Comparison of ENCODE assay signal across 9 cellular contexts in the genomic region with DNA sequence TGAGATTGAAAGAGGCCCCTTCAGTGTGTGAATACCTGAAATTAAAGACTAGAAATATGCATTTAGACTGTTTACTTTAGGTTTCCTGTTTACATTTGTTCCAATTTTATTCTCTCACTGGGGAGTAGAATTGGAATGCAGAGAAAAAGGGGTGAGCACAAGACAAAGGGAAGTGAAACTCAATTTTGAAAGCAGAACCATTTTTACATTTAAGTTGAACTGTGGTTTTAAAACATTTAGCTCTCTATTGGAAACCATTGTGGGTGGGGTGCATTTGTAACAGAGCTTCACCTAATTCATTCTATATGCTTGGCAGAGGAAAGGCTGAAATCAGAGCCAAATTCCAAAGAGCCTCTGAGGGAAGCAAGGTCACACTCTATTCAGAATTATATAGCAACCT.
DNase-seq lines count a peak whose midpoint lies in the region; ATAC-seq and TF ChIP-seq lines count a peak whose summit lies in the region.
"Had no signal": no experiment of that assay in that cellular context is flagged by ENCODE, and none has a peak within 500 bp of the region (broad histone marks: within the 10 kb centered on the region; RNA-seq: fewer than 3 reads in every experiment).

No MANE protein-coding gene starts in this region.

- intact Hi-C loops in natural killer cell (cut with micrococcal nuclease), result no loop called here

- peak; percentile 78 to 89 for DNase-seq in NOMO-1 (lab: John Stamatoyannopoulos, UW; ENCODE audit: unreplicated experiment in 2 of 2)
- DNase-seq in naive B cell, result peak; percentile 61
- no peak for DNase-seq in AML-193 (lab: John Stamatoyannopoulos, UW)
- DNase-seq in natural killer cell, result no peak
- no peak for DNase-seq in Peyer's patch
- no peak for DNase-seq in BE2C
- DNase-seq: activated CD4-positive, alpha-beta T cell treated with anti-CD3 and anti-CD28 coated beads, Interleukin-2, amount 50 U/mL, for 4 hours had no signal

- H3K4me1 ChIP-seq in Peyer's patch, result peaks cover 0 to 16% (median 3%) of the 10 kb centered on the region in 4 donors
- H3K4me1 ChIP-seq in BE2C, result no peaks in the 10 kb centered on the region; the same call in 1 of the 2 replicates

- H3K36me3 Mint-ChIP-seq in naive B cell (no peaks in the 10 kb centered on the region), natural killer cell (no peaks in the 10 kb centered on the region)

- H3K27ac ChIP-seq in Peyer's patch, result peak overlapping the region in 1 of 4 donors; percentile 64

- H3K9me3 Mint-ChIP-seq in naive B cell (peaks cover 0 to 2% (median 0%) of the 10 kb centered on the region in 7 donors), natural killer cell (no peaks in the 10 kb centered on the region)

- H3K27me3 Mint-ChIP-seq in naive B cell (no peaks in the 10 kb centered on the region), natural killer cell (ENCODE audit: low read depth in 2 of 2) (no peaks in the 10 kb centered on the region)

- no peaks in the 10 kb centered on the region for H3K36me3 ChIP-seq in Peyer's patch
- H3K36me3 ChIP-seq in BE2C, result no peaks in the 10 kb centered on the region

- no peaks in the 10 kb centered on the region for H3K9me3 ChIP-seq in Peyer's patch
- H3K9me3 ChIP-seq in BE2C, result no peaks in the 10 kb centered on the region

- H3K4me3 ChIP-seq in Peyer's patch (no peak overlapping the region), BE2C (ENCODE audit: low read depth, low read length) (no peak overlapping the region)

- ATAC-seq in GM19023 (IDR thresholded peaks at IDR 0.05; ENCODE audit: unreplicated experiment) (peak; percentile 46), HG02798 (IDR thresholded peaks at IDR 0.05; ENCODE audit: poor library complexity, unreplicated experiment) (peak; percentile 67), naive B cell (ENCODE audit: low read depth in 2 of 2) (peak; percentile 57 to 63), natural killer cell (no peak)

- H3K4me1 Mint-ChIP-seq in naive B cell (peaks cover 69 to 81% (median 76%) of the 10 kb centered on the region in 3 donors), natural killer cell (peaks cover 21 to 24% of the 10 kb centered on the region in 2 donors)

- H3K27ac Mint-ChIP-seq in naive B cell, result peak overlapping the region; percentile 18 to 90 (median 78)
- no peak overlapping the region for H3K27ac Mint-ChIP-seq in natural killer cell

- TF ChIP-seq POLR2A in Peyer's patch (IDR thresholded peaks at IDR 0.05), result no peak

- H3K27me3 ChIP-seq in Peyer's patch (no peaks in the 10 kb centered on the region), BE2C (no peaks in the 10 kb centered on the region)

- peak overlapping the region in 7 of 8 donors; percentile 4 to 80 (median 37) for H3K4me3 Mint-ChIP-seq in naive B cell
- no peak overlapping the region for H3K4me3 Mint-ChIP-seq in natural killer cell

- no peak for TF ChIP-seq CTCF in natural killer cell (IDR thresholded peaks at IDR 0.05)
- TF ChIP-seq CTCF in Peyer's patch (IDR thresholded peaks at IDR 0.05), result no peak
- no peak for TF ChIP-seq CTCF in BE2C (IDR thresholded peaks at IDR 0.05; ENCODE audit: low read depth, low read length)

Comparison
In these comparisons a context has a peak if more than half of its experiments do, and no peak if none do; other contexts are left out.
1. ATAC-seq: peak in GM19023 (single experiment), HG02798 (single experiment) and naive B cell (2 of 2); none in natural killer cell (0 of 3).
2. DNase-seq: peak in NOMO-1 (2 of 2) and naive B cell (single experiment); none in AML-193 (0 of 2), natural killer cell (single experiment), Peyer's patch (0 of 3) and BE2C (single experiment).
3. H3K27ac Mint-ChIP-seq: peak in naive B cell (6 of 6); none in natural killer cell (0 of 2).